1 cellular context compared by ENCODE assay signal in genomic region chr2:232458661-232459418, GRCh38.
TF ChIP-seq lines count a peak whose summit lies in the region.

No MANE protein-coding gene starts in this region.

TF ChIP-seq in IMR-90, 13 proteins besides CTCF, POLR2A, EP300 and RAD21:
- TF ChIP-seq NFE2L2 (IDR thresholded peaks at IDR 0.05; ENCODE audit: low read depth, low read length) (no peak), SMC3 (IDR thresholded peaks at IDR 0.05; ENCODE audit: low read depth, low read length) (no peak), RCOR1 (IDR thresholded peaks at IDR 0.05; ENCODE audit: insufficient replicate concordance, low read length) (no peak), USF2 (IDR thresholded peaks at IDR 0.05; ENCODE audit: low read depth, low read length) (no peak), BHLHE40 (IDR thresholded peaks at IDR 0.05; ENCODE audit: low read depth, low read length) (no peak), ELK1 (IDR thresholded peaks at IDR 0.05; ENCODE audit: borderline replicate concordance, low read depth, low read length) (no peak), RFX5 (IDR thresholded peaks at IDR 0.05; ENCODE audit: low read depth, low read length) (no peak), MAZ (IDR thresholded peaks at IDR 0.05; ENCODE audit: borderline replicate concordance, low read depth, low read length) (no peak), FOS (IDR thresholded peaks at IDR 0.05; ENCODE audit: low read depth, low read length) (no peak), MXI1 (IDR thresholded peaks at IDR 0.05; ENCODE audit: borderline replicate concordance, low read depth, low read length) (no peak), CEBPB (IDR thresholded peaks at IDR 0.05; ENCODE audit: low read depth, low read length) (no peak)
TF ChIP-seq in IMR-90: peak in this region for 0.
